ENCODE assay signal across 8 cellular contexts in genomic region chr1:225426395-225427248, GRCh38. TPM values are rescaled to one million over a fixed set of nuclear protein-coding genes. Genes with fewer than 3 reads are reported as not detected.
DNase-seq lines count a peak whose midpoint lies in the region; ATAC-seq and TF ChIP-seq lines count a peak whose summit lies in the region.

No MANE protein-coding gene starts in this region.

- H3K27me3 Mint-ChIP-seq in stimulated activated memory B cell treated with anti-CD40 and anti-IgM and Interleukin-4, amounts not matched to agents 10 μg/mL and 1 μg/mL and 100 μg/mL, for 72 hours, result no peaks in the 10 kb centered on the region

- H3K9me3 ChIP-seq in DND-41 (ENCODE audit: insufficient read depth, low read length, severe bottlenecking), result no peaks in the 10 kb centered on the region
- no peaks in the 10 kb centered on the region for H3K9me3 ChIP-seq in SU-DHL-6 (ENCODE audit: insufficient read depth, low read length)

- peak; percentile 39 for DNase-seq in DND-41
- DNase-seq in cerebellum (ENCODE audit: low spot score), result peak; percentile 10
- DNase-seq in left kidney (ENCODE audit: low read depth, low spot score), result peak; percentile 62
- DNase-seq in COLO829 (ENCODE audit: low spot score), result no peak

- TF ChIP-seq CTCF in DND-41 (IDR thresholded peaks at IDR 0.05; ENCODE audit: borderline replicate concordance, extremely low read depth, low read length, poor library complexity, severe bottlenecking) (no peak), SU-DHL-6 (IDR thresholded peaks at IDR 0.05; ENCODE audit: insufficient read depth, low read length, poor library complexity, severe bottlenecking) (no peak)

- H3K36me3 ChIP-seq in DND-41 (ENCODE audit: insufficient read depth, low read length) (peaks cover 38% of the 10 kb centered on the region), SU-DHL-6 (ENCODE audit: low read length) (peaks cover 20% of the 10 kb centered on the region)

- H3K36me3 Mint-ChIP-seq in stimulated activated memory B cell treated with anti-CD40 and anti-IgM and Interleukin-4, amounts not matched to agents 10 μg/mL and 1 μg/mL and 100 μg/mL, for 72 hours, result peaks cover 17% of the 10 kb centered on the region

- H3K27ac ChIP-seq in DND-41 (ENCODE audit: low read length) (peak overlapping the region; percentile 100), SU-DHL-6 (ENCODE audit: low read depth, low read length) (peak overlapping the region; percentile 86)

- no peaks in the 10 kb centered on the region for H3K9me3 Mint-ChIP-seq in stimulated activated memory B cell treated with anti-CD40 and anti-IgM and Interleukin-4, amounts not matched to agents 10 μg/mL and 1 μg/mL and 100 μg/mL, for 72 hours

- ATAC-seq in DND-41 (ENCODE audit: insufficient read depth, low read depth) (peak; percentile 12), HG03354 (IDR thresholded peaks at IDR 0.05; ENCODE audit: poor library complexity, severe bottlenecking, unreplicated experiment) (peak; percentile 25), GM21717 (IDR thresholded peaks at IDR 0.05; ENCODE audit: unreplicated experiment) (no peak)
- peak; percentile 46 for ATAC-seq in stimulated activated memory B cell treated with anti-CD40 and anti-IgM and Interleukin-4, amounts not matched to agents 10 μg/mL and 1 μg/mL and 100 μg/mL, for 72 hours

- peak overlapping the region; percentile 86 for H3K4me3 Mint-ChIP-seq in stimulated activated memory B cell treated with anti-CD40 and anti-IgM and Interleukin-4, amounts not matched to agents 10 μg/mL and 1 μg/mL and 100 μg/mL, for 72 hours

- peaks cover 68% of the 10 kb centered on the region for H3K79me2 ChIP-seq in DND-41 (ENCODE audit: insufficient read depth, low read length)
- peaks cover 62% of the 10 kb centered on the region for H3K79me2 ChIP-seq in SU-DHL-6 (ENCODE audit: insufficient read depth, low read length)

- peak overlapping the region; percentile 99 for H3K9ac ChIP-seq in DND-41 (ENCODE audit: low read depth, low read length)
- H3K9ac ChIP-seq in SU-DHL-6 (ENCODE audit: low read length), result peak overlapping the region; percentile 93

- H3K27me3 ChIP-seq in DND-41 (ENCODE audit: insufficient read depth, low read length, poor library complexity) (no peaks in the 10 kb centered on the region), SU-DHL-6 (ENCODE audit: low read length) (no peaks in the 10 kb centered on the region)

- H3K4me1 Mint-ChIP-seq in stimulated activated memory B cell treated with anti-CD40 and anti-IgM and Interleukin-4, amounts not matched to agents 10 μg/mL and 1 μg/mL and 100 μg/mL, for 72 hours, result peaks cover 49% of the 10 kb centered on the region

- H3K4me2 ChIP-seq in DND-41 (ENCODE audit: insufficient read depth, low read length) (peak overlapping the region; percentile 84), SU-DHL-6 (ENCODE audit: low read depth, low read length, poor library complexity, severe bottlenecking) (peak overlapping the region; percentile 95)

- H3K9me2 ChIP-seq in SU-DHL-6 (replicated peaks; ENCODE audit: insufficient read depth, low read length), result no peaks in the 10 kb centered on the region

- H3K4me3 ChIP-seq in DND-41 (ENCODE audit: low read depth in 1 of 2, low read length in 2 of 2) (peak overlapping the region; percentile 88 to 94), SU-DHL-6 (ENCODE audit: insufficient read depth, low read length, poor library complexity, severe bottlenecking) (peak overlapping the region; percentile 73)

- peak overlapping the region; percentile 46 for H3K27ac Mint-ChIP-seq in stimulated activated memory B cell treated with anti-CD40 and anti-IgM and Interleukin-4, amounts not matched to agents 10 μg/mL and 1 μg/mL and 100 μg/mL, for 72 hours

- peaks cover 24% of the 10 kb centered on the region for H3F3A ChIP-seq in SU-DHL-6 (ENCODE audit: insufficient read depth)

- peaks cover 43% of the 10 kb centered on the region for H3K4me1 ChIP-seq in DND-41 (ENCODE audit: insufficient read depth, low read length)

- H4K20me1 ChIP-seq in DND-41 (ENCODE audit: insufficient read depth, low read length) (peaks cover 56% of the 10 kb centered on the region), SU-DHL-6 (ENCODE audit: low read depth, low read length) (peaks cover 41% of the 10 kb centered on the region)

- H2AFZ ChIP-seq in DND-41 (ENCODE audit: low read depth, low read length) (peak overlapping the region; percentile 65), SU-DHL-6 (ENCODE audit: low read depth, low read length, severe bottlenecking) (no peak overlapping the region)

RNA-seq across cellular contexts. Expression of gene LBR, which starts 1.2 kb away (rescaled TPM):
- 97.4 TPM for total RNA-seq in cerebellum
